In genomic region chr5:16889203-16889971, GRCh38 we compare ENCODE assay signal across 9 cellular contexts. TPM values are rescaled to one million over a fixed set of nuclear protein-coding genes. Genes with fewer than 3 reads are reported as not detected.
A peak's percentile ranks its signal among the peaks of the same experiment; 100 is the strongest.
DNase-seq lines count a peak whose midpoint lies in the region; ATAC-seq and TF ChIP-seq lines count a peak whose summit lies in the region.
"Had no signal": no experiment of that assay in that cellular context is flagged by ENCODE, and none has a peak within 500 bp of the region (broad histone marks: within the 10 kb centered on the region; RNA-seq: fewer than 3 reads in every experiment).

No MANE protein-coding gene starts in this region.

- no peak overlapping the region for H3T11ph ChIP-seq in H9 (ENCODE audit: low read length)

- H3K4me3 Mint-ChIP-seq in H9 (no peak overlapping the region), T-cell (no peak overlapping the region)
- no peak overlapping the region for H3K4me3 Mint-ChIP-seq in activated T-cell treated with anti-CD3 and anti-CD28 coated beads, Interleukin-2, amount 50 U/mL, for 24 hours

- TF ChIP-seq CTCF in H9 (conservative IDR thresholded peaks at IDR 0.05), result no peak
- no peak for TF ChIP-seq CTCF in gastroesophageal sphincter (IDR thresholded peaks at IDR 0.05)

- H3K36me3 Mint-ChIP-seq in H9 (ENCODE audit: insufficient read depth in 1 of 3, low read depth in 3 of 3) (peaks cover 0 to 6% (median 1%) of the 10 kb centered on the region in 3 experiments; a peak in 3 of 7 replicates), T-cell (no peaks in the 10 kb centered on the region)
- H3K36me3 Mint-ChIP-seq in activated T-cell treated with anti-CD3 and anti-CD28 coated beads, Interleukin-2, amount 50 U/mL, for 24 hours (ENCODE audit: low read depth), result no peaks in the 10 kb centered on the region
- H3K36me3 Mint-ChIP-seq: activated naive CD4-positive, alpha-beta T cell treated with anti-CD3 and anti-CD28 coated beads, Interleukin-2, amount 50 U/mL, for 72 hours had no signal

- no peak overlapping the region for H3K27ac ChIP-seq in H9 (ENCODE audit: insufficient read length, low read depth, low read length)
- H3K27ac ChIP-seq in epithelial cell of prostate, result peak overlapping the region; percentile 56
- H3K27ac ChIP-seq in gastroesophageal sphincter, result no peak overlapping the region

- H3K9me3 Mint-ChIP-seq in H9, result no peaks in the 10 kb centered on the region
- H3K9me3 Mint-ChIP-seq in T-cell, result no peaks in the 10 kb centered on the region
- H3K9me3 Mint-ChIP-seq in activated T-cell treated with anti-CD3 and anti-CD28 coated beads, Interleukin-2, amount 50 U/mL, for 24 hours, result no peaks in the 10 kb centered on the region
- H3K9me3 Mint-ChIP-seq: activated naive CD4-positive, alpha-beta T cell treated with anti-CD3 and anti-CD28 coated beads, Interleukin-2, amount 50 U/mL, for 72 hours had no signal

- no CpG with 5 or more reads among the region's 8 CpGs for WGBS in H9 (ENCODE audit: extremely low coverage, insufficient read length, low lambda C conversion rate)
- 84 to 85% methylated on average over 3 to 6 of the region's 8 CpGs for WGBS in gastroesophageal sphincter (ENCODE audit: low coverage in 1 of 2), 2 donors

- H4K91ac ChIP-seq in H9 (ENCODE audit: insufficient read length, low read depth, low read length), result no peak overlapping the region

- H3K9me3 ChIP-seq in H9 (ENCODE audit: control insufficient read depth, low read depth, low read length) (no peaks in the 10 kb centered on the region), gastroesophageal sphincter (no peaks in the 10 kb centered on the region)

- no peak overlapping the region for H3K14ac ChIP-seq in H9 (ENCODE audit: insufficient read depth, low read length)

- H2BK15ac ChIP-seq in H9 (ENCODE audit: low read depth, low read length), result no peak overlapping the region

- H3K4me1 Mint-ChIP-seq in H9 (peaks cover 52 to 60% of the 10 kb centered on the region in 2 experiments), T-cell (no peaks in the 10 kb centered on the region)
- no peaks in the 10 kb centered on the region for H3K4me1 Mint-ChIP-seq in activated T-cell treated with anti-CD3 and anti-CD28 coated beads, Interleukin-2, amount 50 U/mL, for 24 hours (ENCODE audit: low read depth)

- no peak overlapping the region for H2BK20ac ChIP-seq in H9 (ENCODE audit: low read depth, low read length, poor library complexity, severe bottlenecking)

- H3K4ac ChIP-seq in H9 (ENCODE audit: low read depth, low read length), result no peak overlapping the region

- H4K20me1 ChIP-seq in H9 (ENCODE audit: control insufficient read depth, insufficient read depth, insufficient read length), result no peaks in the 10 kb centered on the region

- CTCF ChIA-PET in T-cell (lab: Charles Lee), result no interaction called here

- no peaks in the 10 kb centered on the region for H3K23me2 ChIP-seq in H9 (ENCODE audit: insufficient read length, low read depth, low read length, poor library complexity, severe bottlenecking)

- no peak overlapping the region for H2BK5ac ChIP-seq in H9 (ENCODE audit: insufficient read length, low read length)

- H3K4me1 ChIP-seq in H9 (ENCODE audit: insufficient read depth, low read length) (peaks cover 3% of the 10 kb centered on the region; the same call in 1 of the 2 replicates), gastroesophageal sphincter (no peaks in the 10 kb centered on the region)

- H2AK5ac ChIP-seq in H9 (ENCODE audit: insufficient read length, low read length), result no peak overlapping the region

- no peak overlapping the region for H4K8ac ChIP-seq in H9 (replicated peaks; ENCODE audit: insufficient read length, low read depth, low read length)

- POLR2A ChIA-PET in T-cell (lab: Charles Lee), result no interaction called here

- H2BK120ac ChIP-seq in H9 (ENCODE audit: low read depth, low read length, poor library complexity, severe bottlenecking), result no peak overlapping the region

- peak overlapping the region in 2 of 3 experiments; percentile 29 to 90; a peak in 3 of 7 replicates for H3K27ac Mint-ChIP-seq in H9
- H3K27ac Mint-ChIP-seq in T-cell, result no peak overlapping the region
- H3K27ac Mint-ChIP-seq in activated T-cell treated with anti-CD3 and anti-CD28 coated beads, Interleukin-2, amount 50 U/mL, for 24 hours, result no peak overlapping the region
- H3K27ac Mint-ChIP-seq: activated naive CD4-positive, alpha-beta T cell treated with anti-CD3 and anti-CD28 coated beads, Interleukin-2, amount 50 U/mL, for 72 hours had no signal

- no peak overlapping the region for H3K4me3 ChIP-seq in skeletal muscle cell (ENCODE audit: low read depth, low read length)
- H3K4me3 ChIP-seq in gastroesophageal sphincter, result no peak overlapping the region

- no peak overlapping the region for H2BK12ac ChIP-seq in H9 (ENCODE audit: insufficient read length, low read depth, low read length)

- no peak for DNase-seq in H9
- DNase-seq in NCI-H748 (lab: John Stamatoyannopoulos, UW; ENCODE audit: unreplicated experiment), result peak; percentile 74
- DNase-seq in epithelial cell of prostate (ENCODE audit: low read depth, low spot score), result no peak
- DNase-seq in skeletal muscle cell (ENCODE audit: low read depth), result peak; percentile 76
- no peak for DNase-seq in T-cell
- no peak for DNase-seq in activated T-cell treated with anti-CD3 and anti-CD28 coated beads, Interleukin-2, amount 50 U/mL, for 24 hours
- no peak for DNase-seq in amygdala (lab: John Stamatoyannopoulos, UW)

- no peak for TF ChIP-seq EP300 in gastroesophageal sphincter (IDR thresholded peaks at IDR 0.05)

- H4K5ac ChIP-seq in H9 (ENCODE audit: insufficient read length, low read depth, low read length), result no peak overlapping the region

- H3K23ac ChIP-seq in H9 (ENCODE audit: insufficient read length, low read depth, low read length), result no peak overlapping the region

- H3K79me1 ChIP-seq in H9 (ENCODE audit: insufficient read depth, low read depth, low read length, poor library complexity, severe bottlenecking), result no peaks in the 10 kb centered on the region

- H3K56ac ChIP-seq in H9 (ENCODE audit: insufficient read length, low read depth, low read length), result no peak overlapping the region

- no peaks in the 10 kb centered on the region for H3K27me3 Mint-ChIP-seq in H9 (ENCODE audit: low read depth)
- peaks cover 2 to 3% of the 10 kb centered on the region in 2 donors for H3K27me3 Mint-ChIP-seq in T-cell
- peaks cover 14% of the 10 kb centered on the region for H3K27me3 Mint-ChIP-seq in activated T-cell treated with anti-CD3 and anti-CD28 coated beads, Interleukin-2, amount 50 U/mL, for 24 hours

- no peak for TF ChIP-seq POLR2A in gastroesophageal sphincter (IDR thresholded peaks at IDR 0.05)

- ATAC-seq in T-cell (replicated peaks in 1 of 4) (no peak), gastroesophageal sphincter (no peak)
- ATAC-seq: activated naive CD4-positive, alpha-beta T cell treated with anti-CD3 and anti-CD28 coated beads, Interleukin-2, amount 50 U/mL, for 72 hours had no signal

- H3K36me3 ChIP-seq in gastroesophageal sphincter, result no peaks in the 10 kb centered on the region

- H3K4me2 ChIP-seq in H9 (ENCODE audit: insufficient read depth, insufficient read length, low read length), result no peak overlapping the region

- H2AFZ ChIP-seq in H9 (ENCODE audit: low read length), result no peak overlapping the region

- H3K9ac ChIP-seq in H9 (ENCODE audit: extremely low read depth, insufficient read length, low read length), result no peak overlapping the region

- H3K18ac ChIP-seq in H9 (ENCODE audit: insufficient read length, low read depth, low read length), result no peak overlapping the region

- H3K27me3 ChIP-seq in H9 (ENCODE audit: insufficient read depth, low read length) (no peaks in the 10 kb centered on the region), gastroesophageal sphincter (no peaks in the 10 kb centered on the region)

- H3K79me2 ChIP-seq in H9 (ENCODE audit: insufficient read depth, low read length), result peaks cover 2% of the 10 kb centered on the region; the same call in 1 of the 2 replicates

RNA-seq across cellular contexts. Expression of gene MYO10, which starts 46.7 kb away (rescaled TPM):
- total RNA-seq in H9 (2021) (125 and 127 TPM in 2 replicates), T-cell (under 1 TPM in 3 of 5 donors, not detected in 2; 0.20 to 0.47 (median 0.23) TPM), gastroesophageal sphincter (10 to 100 TPM in 1 of 4 donors, 1 to 10 TPM in 3; 5.6 to 11.0 (median 6.4) TPM)

Comparison
In these comparisons a context has a peak if more than half of its experiments do, and no peak if none do; other contexts are left out.
1. DNase-seq: peak in NCI-H748 (single experiment) and skeletal muscle cell (single experiment); none in H9 (single experiment), epithelial cell of prostate (single experiment), T-cell (0 of 34), activated T-cell treated with anti-CD3 and anti-CD28 coated beads, Interleukin-2, amount 50 U/mL, for 24 hours (single experiment) and amygdala (0 of 56).
2. H3K27ac Mint-ChIP-seq: peak in H9 (2 of 3); none in T-cell (0 of 2) and activated T-cell treated with anti-CD3 and anti-CD28 coated beads, Interleukin-2, amount 50 U/mL, for 24 hours (single experiment).
3. RNA of gene MYO10, which starts 46.7 kb away (total RNA-seq): 125 to 127 TPM in H9; 5.6 to 11.0 TPM in gastroesophageal sphincter and 0.20 to 0.47 TPM in T-cell; every median in the first group is over 10 times any median in the second.